Comparison of ENCODE assay signal across 22 cellular contexts in the genomic region with DNA sequence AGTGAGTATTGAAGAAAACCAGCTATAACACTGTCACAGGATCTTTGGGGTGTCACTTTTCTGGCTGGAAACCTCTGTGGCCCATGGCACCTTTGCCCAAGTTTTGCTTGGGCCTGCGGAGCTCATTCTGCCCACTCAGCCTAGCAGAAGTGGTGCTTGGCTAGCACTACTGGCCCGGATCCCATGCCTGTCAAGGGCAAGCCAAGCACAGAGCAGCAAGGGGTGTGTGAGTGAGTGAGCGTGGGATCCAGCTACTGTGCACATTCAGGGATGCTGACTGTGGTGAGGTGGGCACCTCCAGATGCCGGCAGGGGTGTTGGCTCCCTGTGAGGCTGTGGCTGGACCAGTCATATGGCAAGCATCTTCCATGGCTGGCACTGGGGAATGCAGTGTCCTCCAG. TPM values are rescaled to one million over a fixed set of nuclear protein-coding genes. Genes with fewer than 3 reads are reported as not detected.
DNase-seq lines count a peak whose midpoint lies in the region; ATAC-seq and TF ChIP-seq lines count a peak whose summit lies in the region.
"Had no signal": no experiment of that assay in that cellular context is flagged by ENCODE, and none has a peak within 500 bp of the region (broad histone marks: within the 10 kb centered on the region; RNA-seq: fewer than 3 reads in every experiment).

No MANE protein-coding gene starts in this region.

- TF ChIP-seq CTCF in lung (IDR thresholded peaks at IDR 0.05; ENCODE audit: control extremely low read depth, extremely low read depth) = no peak
- no peak for TF ChIP-seq CTCF in MM.1S (IDR thresholded peaks at IDR 0.05; ENCODE audit: low read length)

- no peaks in the 10 kb centered on the region for H4K20me1 ChIP-seq in MM.1S (ENCODE audit: insufficient read depth, low read length)

- H3K27me3 ChIP-seq in lung (ENCODE audit: control insufficient read depth, insufficient read depth) (no peaks in the 10 kb centered on the region), MM.1S (replicated peaks; ENCODE audit: insufficient read depth, low read length) (no peaks in the 10 kb centered on the region)

- H2AFZ ChIP-seq in MM.1S (ENCODE audit: low read length) = no peak overlapping the region

- no peak overlapping the region for H3K4me3 ChIP-seq in lung
- H3K4me3 ChIP-seq in MM.1S (ENCODE audit: low read length) = no peak overlapping the region
- H3K4me3 ChIP-seq: A549, SK-N-MC had no signal

- no peaks in the 10 kb centered on the region for H3K9me2 ChIP-seq in MM.1S (replicated peaks; ENCODE audit: insufficient read depth, low read length)

- H3K9me3 ChIP-seq in lung (ENCODE audit: control insufficient read depth in 2 of 2, insufficient read depth in 1 of 2, low read length in 1 of 2) (peaks cover 0 to 10% of the 10 kb centered on the region in 2 donors), MM.1S (replicated peaks; ENCODE audit: insufficient read depth, low read length) (no peaks in the 10 kb centered on the region)
- H3K9me3 ChIP-seq: A549 had no signal

- no peak overlapping the region for H3K4me2 ChIP-seq in MM.1S (ENCODE audit: low read depth, low read length)
- H3K4me2 ChIP-seq: A549, KMS-11 had no signal

- H3K9ac ChIP-seq in MM.1S (ENCODE audit: low read length) = no peak overlapping the region
- H3K9ac ChIP-seq: KMS-11 had no signal

- intact Hi-C loops in head of caudate nucleus (cut with DNase I) (loop anchor here (10.0 kb wide), 1 partner anchor 52 kb away; a partner anchor contains a TSS), left ventricle myocardium superior (cut with micrococcal nuclease) (no loop called here), left colon (cut with DNase I, micrococcal nuclease) (no loop called here)

- H3K27ac ChIP-seq in lung (ENCODE audit: low read depth in 1 of 2, low read length in 1 of 2) = no peak overlapping the region
- H3K27ac ChIP-seq in MM.1S (ENCODE audit: low read length) = no peak overlapping the region
- H3K27ac ChIP-seq: A549, KMS-11, SK-N-MC had no signal

- 75 to 77% methylated on average over 4 of the region's 4 CpGs for WGBS in lung, 2 donors

- peak; percentile 26 for DNase-seq in NCI-H446 treated with DMSO at 0.1 percent for 48 hours (lab: John Stamatoyannopoulos, UW)
- peak in 25 of 42 donors; percentile 24 to 62 (median 40) for DNase-seq in head of caudate nucleus
- DNase-seq in left ventricle myocardium superior = peak; percentile 78
- DNase-seq in lung (ENCODE audit: low spot score) = peak; percentile 65
- DNase-seq in DMS114 treated with DMSO at 0.1 percent for 48 hours (lab: John Stamatoyannopoulos, UW; ENCODE audit: unreplicated experiment) = no peak
- DNase-seq in left colon = no peak
- no peak for DNase-seq in MM.1S
- DNase-seq: CD4-positive, CD25-positive, alpha-beta regulatory T cell; DND-41; GOT3; HCEC 1CT; IMR-90; NCI-H1105; NCI-H2029 treated with DMSO at 0.1 percent for 48 hours; NCI-H2171; NCI-H526; SHP77 had no signal

- ATAC-seq in left ventricle myocardium superior = peak; percentile 99
- no peak for ATAC-seq in lung (ENCODE audit: insufficient read depth, low FRiP score)
- no peak for ATAC-seq in GM19467 (IDR thresholded peaks at IDR 0.05; ENCODE audit: unreplicated experiment)
- no peak for ATAC-seq in left colon
- ATAC-seq: A549 had no signal

- H3F3A ChIP-seq in MM.1S (ENCODE audit: insufficient read depth, low read length) = no peaks in the 10 kb centered on the region

- no peaks in the 10 kb centered on the region for H3K36me3 ChIP-seq in lung (ENCODE audit: control insufficient read depth in 2 of 2, insufficient read depth in 2 of 2, low read length in 2 of 2)
- no peaks in the 10 kb centered on the region for H3K36me3 ChIP-seq in MM.1S (replicated peaks; ENCODE audit: insufficient read depth, low read length)

- H3K4me1 ChIP-seq in lung (ENCODE audit: control insufficient read depth in 2 of 2, insufficient read depth in 2 of 2, low read length in 2 of 2) = no peaks in the 10 kb centered on the region
- H3K4me1 ChIP-seq in MM.1S (ENCODE audit: low read length) = no peaks in the 10 kb centered on the region
- H3K4me1 ChIP-seq: A549 had no signal

- no peaks in the 10 kb centered on the region for H3K79me2 ChIP-seq in MM.1S (ENCODE audit: low read length)

RNA-seq across cellular contexts. Expression of a gene that starts 55.4 kb away (rescaled TPM):
- 2.1 TPM for total RNA-seq in left ventricle myocardium superior
- total RNA-seq in lung = 10 to 100 TPM; 30.9 to 62.0 TPM
- polyA plus RNA-seq in lung = 10 to 100 TPM; 16.0 to 23.3 TPM
- total RNA-seq in left colon = 10 to 100 TPM; 13.5 to 24.1 TPM
- polyA plus RNA-seq: BJ had no signal

Comparison
In these comparisons a context has a peak if more than half of its experiments do, and no peak if none do; other contexts are left out.
1. DNase-seq: peak in NCI-H446 treated with DMSO at 0.1 percent for 48 hours (single experiment), head of caudate nucleus (25 of 42), left ventricle myocardium superior (single experiment) and lung (single experiment); none in DMS114 treated with DMSO at 0.1 percent for 48 hours (single experiment), left colon (0 of 2) and MM.1S (single experiment).